ENCODE assay signal across 1 cellular context in genomic region chr3:141875374-141875892, GRCh38.
TF ChIP-seq lines count a peak whose summit lies in the region.

No MANE protein-coding gene starts in this region.

TF ChIP-seq in K562, 482 proteins besides CTCF, POLR2A, EP300 and RAD21 (continued from another document and continues in another):
- TF ChIP-seq, protein P1, sequence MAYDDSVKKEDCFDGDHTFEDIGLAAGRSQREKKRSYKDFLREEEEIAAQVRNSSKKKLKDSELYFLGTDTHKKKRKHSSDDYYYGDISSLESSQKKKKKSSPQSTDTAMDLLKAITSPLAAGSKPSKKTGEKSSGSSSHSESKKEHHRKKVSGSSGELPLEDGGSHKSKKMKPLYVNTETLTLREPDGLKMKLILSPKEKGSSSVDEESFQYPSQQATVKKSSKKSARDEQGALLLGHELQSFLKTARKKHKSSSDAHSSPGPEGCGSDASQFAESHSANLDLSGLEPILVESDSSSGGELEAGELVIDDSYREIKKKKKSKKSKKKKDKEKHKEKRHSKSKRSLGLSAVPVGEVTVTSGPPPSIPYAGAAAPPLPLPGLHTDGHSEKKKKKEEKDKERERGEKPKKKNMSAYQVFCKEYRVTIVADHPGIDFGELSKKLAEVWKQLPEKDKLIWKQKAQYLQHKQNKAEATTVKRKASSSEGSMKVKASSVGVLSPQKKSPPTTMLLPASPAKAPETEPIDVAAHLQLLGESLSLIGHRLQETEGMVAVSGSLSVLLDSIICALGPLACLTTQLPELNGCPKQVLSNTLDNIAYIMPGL (CRISPR knock-in tag; IDR thresholded peaks at IDR 0.05) = no peak
- TF ChIP-seq, protein P2, sequence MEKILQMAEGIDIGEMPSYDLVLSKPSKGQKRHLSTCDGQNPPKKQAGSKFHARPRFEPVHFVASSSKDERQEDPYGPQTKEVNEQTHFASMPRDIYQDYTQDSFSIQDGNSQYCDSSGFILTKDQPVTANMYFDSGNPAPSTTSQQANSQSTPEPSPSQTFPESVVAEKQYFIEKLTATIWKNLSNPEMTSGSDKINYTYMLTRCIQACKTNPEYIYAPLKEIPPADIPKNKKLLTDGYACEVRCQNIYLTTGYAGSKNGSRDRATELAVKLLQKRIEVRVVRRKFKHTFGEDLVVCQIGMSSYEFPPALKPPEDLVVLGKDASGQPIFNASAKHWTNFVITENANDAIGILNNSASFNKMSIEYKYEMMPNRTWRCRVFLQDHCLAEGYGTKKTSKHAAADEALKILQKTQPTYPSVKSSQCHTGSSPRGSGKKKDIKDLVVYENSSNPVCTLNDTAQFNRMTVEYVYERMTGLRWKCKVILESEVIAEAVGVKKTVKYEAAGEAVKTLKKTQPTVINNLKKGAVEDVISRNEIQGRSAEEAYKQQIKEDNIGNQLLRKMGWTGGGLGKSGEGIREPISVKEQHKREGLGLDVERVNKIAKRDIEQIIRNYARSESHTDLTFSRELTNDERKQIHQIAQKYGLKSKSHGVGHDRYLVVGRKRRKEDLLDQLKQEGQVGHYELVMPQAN (IDR thresholded peaks at IDR 0.05; ENCODE audit: borderline replicate concordance) = 0 out of 2 replicates have a peak, but pooled peaks have one; percentile 3
- TF ChIP-seq FIP1L1 (IDR thresholded peaks at IDR 0.05; ENCODE audit: low read depth, low read length, poor library complexity, severe bottlenecking) = no peak
- 0 out of 2 replicates have a peak, but pooled peaks have one; percentile 52 for TF ChIP-seq HDAC2 (IDR thresholded peaks at IDR 0.05)
- TF ChIP-seq POU5F1 (IDR thresholded peaks at IDR 0.05; ENCODE audit: borderline replicate concordance, low read depth, low read length, partially characterized antibody) = no peak
- TF ChIP-seq ZNF583 (CRISPR knock-in tag; IDR thresholded peaks at IDR 0.05) = no peak
- TF ChIP-seq TEAD4 (IDR thresholded peaks at IDR 0.05; ENCODE audit: low read length) = peak; percentile 15; the same call in 1 of the 2 replicates
- no peak for TF ChIP-seq TEAD4 (CRISPR knock-in tag; IDR thresholded peaks at IDR 0.05; ENCODE audit: borderline replicate concordance)
- no peak for TF ChIP-seq TEAD2 (tag; IDR thresholded peaks at IDR 0.05)
- TF ChIP-seq ZNF263 (CRISPR knock-in tag; IDR thresholded peaks at IDR 0.05; ENCODE audit: borderline replicate concordance) = no peak
- no peak for TF ChIP-seq NFYB (IDR thresholded peaks at IDR 0.05; ENCODE audit: extremely low read depth, insufficient read length)
- peak in 1 of 2 experiments; percentile 80; a peak in 2 of 4 replicates for TF ChIP-seq MAZ (CRISPR knock-in tag; conservative IDR thresholded peaks at IDR 0.05 in 1 of 2, IDR thresholded peaks at IDR 0.05 in 1 of 2)
- no peak for TF ChIP-seq KDM4B (IDR thresholded peaks at IDR 0.05; ENCODE audit: borderline replicate concordance in 2 of 2, low read depth in 1 of 2)
- TF ChIP-seq CEBPB (tag; IDR thresholded peaks at IDR 0.05) = no peak
- TF ChIP-seq GMEB1 (CRISPR knock-in tag; IDR thresholded peaks at IDR 0.05) = no peak
- no peak for TF ChIP-seq ZNF316 (IDR thresholded peaks at IDR 0.05)
- peak; percentile 36 for TF ChIP-seq ZFX (CRISPR knock-in tag; IDR thresholded peaks at IDR 0.05)
- TF ChIP-seq CBX3 (IDR thresholded peaks at IDR 0.05; ENCODE audit: borderline replicate concordance in 1 of 2, low read length in 2 of 2) = no peak
- peak in 2 of 3 experiments; percentile 40 to 45 for TF ChIP-seq YY1 (IDR thresholded peaks at IDR 0.05; ENCODE audit: borderline replicate concordance in 1 of 3, control insufficient read depth in 1 of 3, extremely low read depth in 1 of 3, insufficient read depth in 3 of 3, insufficient read length in 1 of 3, insufficient replicate concordance in 2 of 3, low read depth in 1 of 3, low read length in 2 of 3)
- TF ChIP-seq TCF7 (IDR thresholded peaks at IDR 0.05; ENCODE audit: borderline replicate concordance) = no peak
- no peak for TF ChIP-seq ILF3 (IDR thresholded peaks at IDR 0.05; ENCODE audit: borderline replicate concordance)
- peak; percentile 43; the same call in 1 of the 2 replicates for TF ChIP-seq ZNF384 (IDR thresholded peaks at IDR 0.05; ENCODE audit: low read depth, low read length)
- TF ChIP-seq RBM39 (optimal IDR thresholded peaks at IDR 0.05; ENCODE audit: low read depth, low read length) = no peak
- no peak for TF ChIP-seq E2F4 (CRISPR knock-in tag; IDR thresholded peaks at IDR 0.05; ENCODE audit: low read depth)
- TF ChIP-seq ZNF239 (CRISPR knock-in tag; IDR thresholded peaks at IDR 0.05) = no peak
- TF ChIP-seq RFX7 (CRISPR knock-in tag; IDR thresholded peaks at IDR 0.05) = no peak
- TF ChIP-seq CBX2 (IDR thresholded peaks at IDR 0.05; ENCODE audit: insufficient read depth, low read length, poor library complexity, severe bottlenecking) = no peak
- peak; percentile 24 to 64; a peak in 3 of 4 replicates for TF ChIP-seq FOXK2 (conservative IDR thresholded peaks at IDR 0.05 in 1 of 2, IDR thresholded peaks at IDR 0.05 in 1 of 2; ENCODE audit: low read depth in 2 of 2)
- TF ChIP-seq BCLAF1 (IDR thresholded peaks at IDR 0.05; ENCODE audit: borderline replicate concordance in 1 of 2, control insufficient read depth in 1 of 2, low read depth in 2 of 2, low read length in 1 of 2) = no peak
- TF ChIP-seq GATA2 (CRISPR knock-in tag; IDR thresholded peaks at IDR 0.05) = no peak
- no peak for TF ChIP-seq ZNF551 (CRISPR knock-in tag; IDR thresholded peaks at IDR 0.05)
- TF ChIP-seq TAF15 (IDR thresholded peaks at IDR 0.05; ENCODE audit: low read depth, low read length) = no peak
- no peak for TF ChIP-seq ZNF592 (IDR thresholded peaks at IDR 0.05)
- TF ChIP-seq ZNF449 (CRISPR knock-in tag; IDR thresholded peaks at IDR 0.05) = no peak
- TF ChIP-seq ATF1 (CRISPR knock-in tag; IDR thresholded peaks at IDR 0.05) = no peak
- no peak for TF ChIP-seq ATF1 (tag; IDR thresholded peaks at IDR 0.05)
- TF ChIP-seq, protein P3, sequence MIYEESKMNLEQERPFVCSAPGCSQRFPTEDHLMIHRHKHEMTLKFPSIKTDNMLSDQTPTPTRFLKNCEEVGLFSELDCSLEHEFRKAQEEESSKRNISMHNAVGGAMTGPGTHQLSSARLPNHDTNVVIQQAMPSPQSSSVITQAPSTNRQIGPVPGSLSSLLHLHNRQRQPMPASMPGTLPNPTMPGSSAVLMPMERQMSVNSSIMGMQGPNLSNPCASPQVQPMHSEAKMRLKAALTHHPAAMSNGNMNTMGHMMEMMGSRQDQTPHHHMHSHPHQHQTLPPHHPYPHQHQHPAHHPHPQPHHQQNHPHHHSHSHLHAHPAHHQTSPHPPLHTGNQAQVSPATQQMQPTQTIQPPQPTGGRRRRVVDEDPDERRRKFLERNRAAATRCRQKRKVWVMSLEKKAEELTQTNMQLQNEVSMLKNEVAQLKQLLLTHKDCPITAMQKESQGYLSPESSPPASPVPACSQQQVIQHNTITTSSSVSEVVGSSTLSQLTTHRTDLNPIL (CRISPR knock-in tag; IDR thresholded peaks at IDR 0.05) = no peak
- TF ChIP-seq SRSF7 (optimal IDR thresholded peaks at IDR 0.05; ENCODE audit: low read depth, low read length) = no peak
- peak; percentile 46; the same call in 1 of the 2 replicates for TF ChIP-seq EP400 (IDR thresholded peaks at IDR 0.05)
- no peak for TF ChIP-seq NFIC (IDR thresholded peaks at IDR 0.05)
- TF ChIP-seq, protein P4, sequence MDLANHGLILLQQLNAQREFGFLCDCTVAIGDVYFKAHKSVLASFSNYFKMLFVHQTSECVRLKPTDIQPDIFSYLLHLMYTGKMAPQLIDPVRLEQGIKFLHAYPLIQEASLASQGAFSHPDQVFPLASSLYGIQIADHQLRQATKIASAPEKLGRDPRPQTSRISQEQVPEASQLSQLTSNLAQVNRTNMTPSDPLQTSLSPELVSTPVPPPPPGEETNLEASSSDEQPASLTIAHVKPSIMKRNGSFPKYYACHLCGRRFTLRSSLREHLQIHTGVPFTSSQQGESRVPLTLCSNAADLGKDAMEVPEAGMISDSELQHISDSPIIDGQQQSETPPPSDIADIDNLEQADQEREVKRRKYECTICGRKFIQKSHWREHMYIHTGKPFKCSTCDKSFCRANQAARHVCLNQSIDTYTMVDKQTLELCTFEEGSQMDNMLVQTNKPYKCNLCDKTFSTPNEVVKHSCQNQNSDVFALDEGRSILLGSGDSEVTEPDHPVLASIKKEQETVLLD (IDR thresholded peaks at IDR 0.05) = no peak
- TF ChIP-seq KLF10 (CRISPR knock-in tag; IDR thresholded peaks at IDR 0.05) = no peak
- no peak for TF ChIP-seq EZH2 (IDR thresholded peaks at IDR 0.05; ENCODE audit: borderline replicate concordance, low read depth, low read length)
- TF ChIP-seq ASH1L (IDR thresholded peaks at IDR 0.05; ENCODE audit: borderline replicate concordance, low read depth, partially characterized antibody) = no peak
- TF ChIP-seq TCF7L2 (IDR thresholded peaks at IDR 0.05; ENCODE audit: low read depth, low read length) = 0 out of 2 replicates have a peak, but pooled peaks have one; percentile 29
- TF ChIP-seq MTA2 (IDR thresholded peaks at IDR 0.05; ENCODE audit: low read depth) = no peak
- no peak; the same call in 1 of the 2 replicates for TF ChIP-seq CTBP1 (IDR thresholded peaks at IDR 0.05; ENCODE audit: borderline replicate concordance)
- TF ChIP-seq CREM (IDR thresholded peaks at IDR 0.05; ENCODE audit: low read depth) = no peak
- no peak for TF ChIP-seq ZNF146 (CRISPR knock-in tag; IDR thresholded peaks at IDR 0.05; ENCODE audit: unreplicated experiment)
- TF ChIP-seq ZNF184 (CRISPR knock-in tag; IDR thresholded peaks at IDR 0.05) = no peak
